Comparison of ENCODE assay signal across 9 cellular contexts in the genomic region with DNA sequence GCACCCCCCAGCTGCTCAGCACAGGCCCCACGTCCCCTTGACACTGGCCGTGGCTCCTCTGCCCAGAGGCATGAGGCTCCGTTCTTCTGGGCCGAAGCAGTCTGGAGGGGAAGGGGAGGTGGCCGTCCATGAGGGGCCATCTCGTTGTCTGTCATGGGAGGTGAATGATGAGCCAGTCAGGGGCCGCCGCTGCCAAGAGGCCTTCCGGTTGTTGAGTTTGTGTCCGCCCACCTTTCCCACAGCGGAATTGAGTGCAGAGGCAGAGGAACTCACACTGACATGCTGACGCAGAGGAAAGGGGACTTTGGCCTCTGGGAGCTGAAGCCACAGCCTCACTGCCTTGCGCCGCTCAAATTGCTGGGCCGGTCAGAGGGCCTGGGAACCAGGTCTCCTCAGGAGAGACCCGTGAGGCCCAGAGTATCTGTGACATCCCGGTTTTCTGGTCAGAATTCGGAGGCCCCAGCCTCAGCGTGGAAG.
A peak's percentile ranks its signal among the peaks of the same experiment; 100 is the strongest.
DNase-seq lines count a peak whose midpoint lies in the region; ATAC-seq and TF ChIP-seq lines count a peak whose summit lies in the region.
"Had no signal": no experiment of that assay in that cellular context is flagged by ENCODE, and none has a peak within 500 bp of the region (broad histone marks: within the 10 kb centered on the region; RNA-seq: fewer than 3 reads in every experiment).

No MANE protein-coding gene starts in this region.

- ATAC-seq in GM21447 (IDR thresholded peaks at IDR 0.05; ENCODE audit: unreplicated experiment) (peak; percentile 69), HG02840 (IDR thresholded peaks at IDR 0.05; ENCODE audit: low FRiP score, unreplicated experiment) (no peak)

- TF ChIP-seq CTCF in fibroblast of pulmonary artery (IDR thresholded peaks at IDR 0.05; ENCODE audit: low read length, missing control alignments) = no peak

- peak; percentile 16 for DNase-seq in fibroblast of pulmonary artery (ENCODE audit: low read depth)
- peak; percentile 9 for DNase-seq in stimulated activated CD4-positive, alpha-beta T cell treated with anti-CD3 and anti-CD28 coated beads, Interleukin-4, amount 100 ng/mL, for 24 hours
- DNase-seq in foreskin melanocyte = no peak
- no peak for DNase-seq in ureter (ENCODE audit: low spot score)
- DNase-seq in activated gamma-delta T cell treated with Interleukin-2 at 50 U/mL for 16 hours = no peak
- DNase-seq: DND-41 had no signal

- H3K4me3 ChIP-seq in fibroblast of pulmonary artery (replicated peaks; ENCODE audit: low read depth, low read length) = no peak overlapping the region

TF ChIP-seq in PFSK-1, 5 proteins besides CTCF, POLR2A, EP300 and RAD21:
- TF ChIP-seq, protein P1, sequence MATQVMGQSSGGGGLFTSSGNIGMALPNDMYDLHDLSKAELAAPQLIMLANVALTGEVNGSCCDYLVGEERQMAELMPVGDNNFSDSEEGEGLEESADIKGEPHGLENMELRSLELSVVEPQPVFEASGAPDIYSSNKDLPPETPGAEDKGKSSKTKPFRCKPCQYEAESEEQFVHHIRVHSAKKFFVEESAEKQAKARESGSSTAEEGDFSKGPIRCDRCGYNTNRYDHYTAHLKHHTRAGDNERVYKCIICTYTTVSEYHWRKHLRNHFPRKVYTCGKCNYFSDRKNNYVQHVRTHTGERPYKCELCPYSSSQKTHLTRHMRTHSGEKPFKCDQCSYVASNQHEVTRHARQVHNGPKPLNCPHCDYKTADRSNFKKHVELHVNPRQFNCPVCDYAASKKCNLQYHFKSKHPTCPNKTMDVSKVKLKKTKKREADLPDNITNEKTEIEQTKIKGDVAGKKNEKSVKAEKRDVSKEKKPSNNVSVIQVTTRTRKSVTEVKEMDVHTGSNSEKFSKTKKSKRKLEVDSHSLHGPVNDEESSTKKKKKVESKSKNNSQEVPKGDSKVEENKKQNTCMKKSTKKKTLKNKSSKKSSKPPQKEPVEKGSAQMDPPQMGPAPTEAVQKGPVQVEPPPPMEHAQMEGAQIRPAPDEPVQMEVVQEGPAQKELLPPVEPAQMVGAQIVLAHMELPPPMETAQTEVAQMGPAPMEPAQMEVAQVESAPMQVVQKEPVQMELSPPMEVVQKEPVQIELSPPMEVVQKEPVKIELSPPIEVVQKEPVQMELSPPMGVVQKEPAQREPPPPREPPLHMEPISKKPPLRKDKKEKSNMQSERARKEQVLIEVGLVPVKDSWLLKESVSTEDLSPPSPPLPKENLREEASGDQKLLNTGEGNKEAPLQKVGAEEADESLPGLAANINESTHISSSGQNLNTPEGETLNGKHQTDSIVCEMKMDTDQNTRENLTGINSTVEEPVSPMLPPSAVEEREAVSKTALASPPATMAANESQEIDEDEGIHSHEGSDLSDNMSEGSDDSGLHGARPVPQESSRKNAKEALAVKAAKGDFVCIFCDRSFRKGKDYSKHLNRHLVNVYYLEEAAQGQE (IDR thresholded peaks at IDR 0.05; ENCODE audit: insufficient read depth in 1 of 2, low read depth in 2 of 2, low read length in 2 of 2) = no peak
- TF ChIP-seq SIN3A (IDR thresholded peaks at IDR 0.05; ENCODE audit: borderline replicate concordance, insufficient read depth, low read length) (no peak), POLR2AphosphoS5 (IDR thresholded peaks at IDR 0.05; ENCODE audit: low read depth, low read length) (no peak), TAF1 (IDR thresholded peaks at IDR 0.05; ENCODE audit: borderline replicate concordance, insufficient read depth, low read length) (no peak), FOXP2 (optimal IDR thresholded peaks at IDR 0.05; ENCODE audit: borderline replicate concordance, extremely low read depth, extremely low read length, insufficient read depth) (peak; percentile 5)

Comparison
In these comparisons a context has a peak if more than half of its experiments do, and no peak if none do; other contexts are left out.
1. DNase-seq: peak in fibroblast of pulmonary artery (single experiment) and stimulated activated CD4-positive, alpha-beta T cell treated with anti-CD3 and anti-CD28 coated beads, Interleukin-4, amount 100 ng/mL, for 24 hours (single experiment); none in foreskin melanocyte (single experiment), ureter (single experiment) and activated gamma-delta T cell treated with Interleukin-2 at 50 U/mL for 16 hours (single experiment).